Comparison of ENCODE assay signal across 8 cellular contexts in the genomic region with DNA sequence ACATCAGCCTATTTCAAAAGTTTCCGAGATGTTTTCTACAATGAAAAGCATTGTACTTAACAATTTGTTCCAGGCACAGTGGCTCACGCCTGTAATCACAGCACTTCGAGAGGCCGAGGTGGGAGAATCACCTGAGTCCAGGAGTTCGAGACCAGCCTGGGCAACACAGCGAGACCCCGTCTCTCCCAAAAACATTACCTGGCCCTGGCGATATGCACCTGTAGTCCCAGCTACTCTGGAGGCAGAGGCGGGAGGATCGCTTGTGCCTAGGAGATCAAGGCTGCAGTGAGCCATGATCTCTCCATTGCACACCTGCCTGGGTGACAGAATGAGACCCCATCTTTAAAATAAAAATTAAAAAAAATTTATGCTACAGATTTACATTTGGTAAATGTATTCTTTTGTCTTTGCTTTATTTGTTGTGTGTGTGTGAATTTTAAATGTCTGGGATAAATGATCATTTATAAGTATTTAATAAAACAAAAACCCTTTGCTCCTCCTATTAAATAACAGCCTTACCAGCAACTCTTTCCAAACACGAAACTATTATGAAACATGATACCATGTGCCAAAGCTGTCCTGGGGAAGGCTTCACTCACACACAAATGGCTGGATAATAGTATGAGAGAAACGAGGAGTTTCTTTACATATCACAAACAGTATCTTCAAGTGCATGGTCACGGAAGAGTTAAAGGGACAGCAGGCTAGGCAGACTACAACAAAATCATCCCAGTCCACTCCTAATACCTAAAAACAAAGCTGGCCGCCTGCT. TPM values are rescaled to one million over a fixed set of nuclear protein-coding genes. Genes with fewer than 3 reads are reported as not detected.
A peak's percentile ranks its signal among the peaks of the same experiment; 100 is the strongest.
DNase-seq lines count a peak whose midpoint lies in the region; ATAC-seq and TF ChIP-seq lines count a peak whose summit lies in the region.

No MANE protein-coding gene starts in this region.

- H3K9me3 ChIP-seq in PC-9 (ENCODE audit: insufficient read depth, low read depth) (no peaks in the 10 kb centered on the region), esophagus (ENCODE audit: control insufficient read depth in 2 of 2, insufficient read depth in 1 of 2, low read depth in 1 of 2, low read length in 1 of 2) (no peaks in the 10 kb centered on the region), neutrophil (no peaks in the 10 kb centered on the region)

- no peaks in the 10 kb centered on the region for H3K27me3 ChIP-seq in GM06990 (replicated peaks; ENCODE audit: control insufficient read depth, insufficient read depth, low read length)
- no peaks in the 10 kb centered on the region for H3K27me3 ChIP-seq in PC-9 (ENCODE audit: insufficient read depth, low read depth)
- H3K27me3 ChIP-seq in esophagus (ENCODE audit: control insufficient read depth in 1 of 2, insufficient read depth in 2 of 2, low read length in 2 of 2), result no peaks in the 10 kb centered on the region
- H3K27me3 ChIP-seq in neutrophil, result no peaks in the 10 kb centered on the region

- intact Hi-C loops in PC-9 (cut with micrococcal nuclease; ENCODE audit: unreplicated experiment) (no loop called here), posterior vena cava (cut with DNase I) (no loop called here)

- H3K27ac ChIP-seq in PC-9 (peak overlapping the region; percentile 83), esophagus (ENCODE audit: low read depth in 2 of 2, low read length in 1 of 2) (peak overlapping the region; percentile 92 to 96), neutrophil (peak overlapping the region; percentile 96)

- no peaks in the 10 kb centered on the region for H4K20me1 ChIP-seq in PC-9 (ENCODE audit: insufficient read depth)

- BruUV-seq in PC-9 (replicated peaks; lab: Mats Ljungman, UMichigan), result TSS peak; percentile 47

- peak overlapping the region; percentile 93 for H2AFZ ChIP-seq in PC-9

- H3K4me3 ChIP-seq in GM06990 (replicated peaks; ENCODE audit: low read depth, low read length) (peak overlapping the region; percentile 91), PC-9 (peak overlapping the region; percentile 98), esophagus (ENCODE audit: low read depth in 1 of 2, low read length in 2 of 2) (peak overlapping the region; percentile 84 to 86), neutrophil (ENCODE audit: low read depth in 1 of 2, low read length in 1 of 2) (peak overlapping the region; percentile 85 to 100)

- WGBS in esophagus, 2 donors, result 56 to 63% methylated on average over 14 of the region's 14 CpGs

- H3K36me3 ChIP-seq in GM06990 (ENCODE audit: control insufficient read depth, insufficient read depth, low read length) (no peaks in the 10 kb centered on the region), PC-9 (ENCODE audit: low read depth) (no peaks in the 10 kb centered on the region), esophagus (ENCODE audit: control insufficient read depth in 2 of 2, insufficient read depth in 2 of 2, low read length in 1 of 2) (no peaks in the 10 kb centered on the region), neutrophil (no peaks in the 10 kb centered on the region)

- H3K4me1 ChIP-seq in PC-9 (replicated peaks; ENCODE audit: insufficient read depth), result peaks cover 4% of the 10 kb centered on the region
- peaks cover 0 to 3% of the 10 kb centered on the region in 2 donors for H3K4me1 ChIP-seq in esophagus (ENCODE audit: control insufficient read depth in 2 of 2, insufficient read depth in 2 of 2, low read length in 1 of 2)
- H3K4me1 ChIP-seq in neutrophil (ENCODE audit: control insufficient read depth in 1 of 2, insufficient read depth in 1 of 2, low read depth in 1 of 2, low read length in 1 of 2), result peaks cover 20 to 32% of the 10 kb centered on the region in 2 experiments

- no peak for DNase-seq in GM06990 (ENCODE audit: extremely low read depth, insufficient read length)
- no peak for DNase-seq in PC-9
- no peak for DNase-seq in DMS153 (lab: John Stamatoyannopoulos, UW)
- DNase-seq in kidney tubule cell (ENCODE audit: low spot score), result no peak
- no peak for DNase-seq in posterior vena cava (ENCODE audit: low spot score)

- POLR2A ChIA-PET in PC-9 (lab: Charles Lee; ENCODE audit: unreplicated experiment), result interaction anchor here (0.5 kb wide), 1 partner anchor 1153 kb away, joined by 7 read pairs; no protein-coding TSS in a partner anchor

- H3F3A ChIP-seq in PC-9 (ENCODE audit: insufficient read depth, low read depth), result peaks cover 9% of the 10 kb centered on the region; the same call in 1 of the 2 replicates

- TF ChIP-seq CTCF in GM06990 (IDR thresholded peaks at IDR 0.05; ENCODE audit: insufficient read depth, low read length, poor library complexity, severe bottlenecking), result no peak
- no peak for TF ChIP-seq CTCF in PC-9 (conservative IDR thresholded peaks at IDR 0.05)
- no peak for TF ChIP-seq CTCF in neutrophil (IDR thresholded peaks at IDR 0.05)

- CTCF ChIA-PET in PC-9 (lab: Charles Lee), result no interaction called here

- H3K4me2 ChIP-seq in PC-9, result peak overlapping the region; percentile 85

- H3K9me2 ChIP-seq in PC-9 (ENCODE audit: insufficient read depth), result no peaks in the 10 kb centered on the region

- H3K79me2 ChIP-seq in PC-9 (ENCODE audit: low read depth), result peaks cover 40% of the 10 kb centered on the region

- ATAC-seq in HG03175 (IDR thresholded peaks at IDR 0.05; ENCODE audit: unreplicated experiment), result no peak

RNA-seq across cellular contexts. Expression of gene ATXN3, which starts 1.1 kb away (rescaled TPM):
- total RNA-seq in PC-9 (2021) (5.9 and 8.5 TPM in 2 replicates), posterior vena cava (10 to 100 TPM; 45.1 to 48.4 TPM)
- 10 to 100 TPM; 12.0 to 12.7 TPM for polyA plus RNA-seq in esophagus

RNA-seq across cellular contexts. Expression of gene NDUFB1, which starts 16.2 kb away (rescaled TPM):
- total RNA-seq in PC-9 (2021) (32.2 and 32.9 TPM in 2 replicates), posterior vena cava (100 to 1,000 TPM in 1 of 2 donors, 10 to 100 TPM in 1; 92.3 to 158 TPM)
- polyA plus RNA-seq in esophagus, result 100 to 1,000 TPM; 433 to 754 TPM

RNA-seq across cellular contexts. Expression of gene CPSF2, which starts 16.5 kb away (rescaled TPM):
- 17.0 and 23.0 TPM in 2 replicates for total RNA-seq in PC-9 (2021)
- polyA plus RNA-seq in esophagus, result 10 to 100 TPM in 1 of 2 donors, 1 to 10 TPM in 1; 5.5 to 12.5 TPM
- total RNA-seq in posterior vena cava, result 10 to 100 TPM; 42.0 to 50.5 TPM
